In the genomic region with DNA sequence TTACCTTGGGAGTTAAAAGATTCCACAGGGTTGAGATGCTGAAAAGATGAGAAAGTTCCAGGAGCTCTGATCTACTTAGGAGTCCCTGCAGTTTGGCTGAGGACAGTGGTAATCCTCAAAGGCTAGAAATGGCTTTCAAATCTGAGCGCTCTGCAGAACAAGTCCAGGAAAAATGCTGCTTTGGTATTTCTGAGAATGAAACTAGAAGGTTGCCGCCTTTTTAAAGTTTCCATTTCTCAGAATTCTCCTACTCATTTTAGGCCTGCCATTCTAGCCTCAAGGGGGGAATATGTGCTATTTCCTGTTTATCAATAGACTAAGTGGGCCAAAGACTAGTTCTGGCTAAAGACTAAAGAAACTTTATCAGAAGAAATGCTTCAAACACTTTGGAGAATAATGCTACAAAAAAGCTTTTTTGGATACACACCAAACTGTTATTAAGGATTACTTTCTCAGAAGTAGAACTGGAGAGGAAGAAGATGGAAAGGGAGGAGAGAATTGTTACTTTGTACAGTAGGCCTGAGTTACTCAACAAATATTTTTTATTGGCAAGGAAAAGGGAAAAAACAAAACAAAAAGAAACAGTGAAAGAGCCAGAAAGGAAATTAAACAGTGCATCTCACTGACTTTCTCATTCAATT, we compare ENCODE assay signal across 10 cellular contexts. TPM values are rescaled to one million over a fixed set of nuclear protein-coding genes. Genes with fewer than 3 reads are reported as not detected.
DNase-seq lines count a peak whose midpoint lies in the region; FAIRE-seq and TF ChIP-seq lines count a peak whose summit lies in the region.
"Had no signal": no experiment of that assay in that cellular context is flagged by ENCODE, and none has a peak within 500 bp of the region (broad histone marks: within the 10 kb centered on the region; RNA-seq: fewer than 3 reads in every experiment).

A gene (minus strand): TSS at position 110 of the 641 bp plus-strand sequence. CDS start 15,314 bp downstream, outside the sequence.

- peak; percentile 66 for FAIRE-seq in GM12892 (lab: Jason Lieb, UNC)
- FAIRE-seq: TTC549 had no signal

- no peaks in the 10 kb centered on the region for H3K9me3 ChIP-seq in duodenal mucosa (ENCODE audit: control insufficient read depth in 1 of 2, low read length in 2 of 2)
- no peaks in the 10 kb centered on the region for H3K9me3 ChIP-seq in skeletal muscle tissue (ENCODE audit: control insufficient read depth in 3 of 3, low read length in 3 of 3)

- DNase-seq in GM12892 (ENCODE audit: insufficient read length) (no peak), OCI-M1 (lab: John Stamatoyannopoulos, UW) (peak; percentile 91), amniotic stem cell (lab: John Stamatoyannopoulos, UW) (no peak), SW 1271 (lab: John Stamatoyannopoulos, UW) (no peak), brain microvascular endothelial cell (no peak), D341Med (ENCODE audit: low spot score) (no peak)
- DNase-seq: NCI-H2029 treated with DMSO at 0.1 percent for 48 hours had no signal

- peak; percentile 73 for TF ChIP-seq POLR2A in GM12892 (IDR thresholded peaks at IDR 0.05; ENCODE audit: low read depth, low read length)

- no peak for TF ChIP-seq CTCF in brain microvascular endothelial cell (IDR thresholded peaks at IDR 0.05; ENCODE audit: low read depth, low read length, missing control alignments)

- peak within 1 kb of the TSS; percentile 27 to 40 for H3K4me3 ChIP-seq in duodenal mucosa (ENCODE audit: low read depth in 1 of 2, low read length in 2 of 2)
- no peak within 1 kb of the TSS for H3K4me3 ChIP-seq in skeletal muscle tissue (ENCODE audit: low read length in 3 of 3)
- H3K4me3 ChIP-seq in brain microvascular endothelial cell (ENCODE audit: low read depth, low read length): no peak within 1 kb of the TSS

- H3K27me3 ChIP-seq in duodenal mucosa (ENCODE audit: control insufficient read depth in 1 of 2, insufficient read depth in 2 of 2, low read length in 2 of 2): no peaks in the 10 kb centered on the region
- H3K27me3 ChIP-seq in skeletal muscle tissue (ENCODE audit: control insufficient read depth in 3 of 3, insufficient read depth in 3 of 3, low read length in 3 of 3): no peaks in the 10 kb centered on the region
- H3K27me3 ChIP-seq in brain microvascular endothelial cell (replicated peaks): no peaks in the 10 kb centered on the region

- H3K9ac ChIP-seq in duodenal mucosa (ENCODE audit: low read depth in 1 of 2, low read length in 2 of 2) (peak within 1 kb of the TSS; percentile 28 to 51), skeletal muscle tissue (ENCODE audit: low read depth in 1 of 3, low read length in 3 of 3) (no peak within 1 kb of the TSS)

- no peaks in the 10 kb centered on the region for H3K36me3 ChIP-seq in duodenal mucosa (ENCODE audit: control insufficient read depth in 1 of 2, insufficient read depth in 2 of 2, low read length in 2 of 2)
- no peaks in the 10 kb centered on the region for H3K36me3 ChIP-seq in skeletal muscle tissue (ENCODE audit: control insufficient read depth in 3 of 3, insufficient read depth in 3 of 3, low read length in 3 of 3)
- no peaks in the 10 kb centered on the region for H3K36me3 ChIP-seq in brain microvascular endothelial cell (replicated peaks)

- H3K27ac ChIP-seq in duodenal mucosa (ENCODE audit: low read depth, low read length): no peak within 1 kb of the TSS
- peak within 1 kb of the TSS; percentile 63 for H3K27ac ChIP-seq in skeletal muscle tissue (ENCODE audit: low read depth, low read length)
- no peak within 1 kb of the TSS for H3K27ac ChIP-seq in brain microvascular endothelial cell

- in situ Hi-C loops in brain microvascular endothelial cell (cut with HindIII; ENCODE audit: low pct_ligation_motif_present, low sequenced_read_pairs): loop anchor here (25.0 kb wide), 1 partner anchor 225 kb away; no protein-coding TSS in a partner anchor

- H3K4me1 ChIP-seq in duodenal mucosa (ENCODE audit: control insufficient read depth in 1 of 2, insufficient read depth in 2 of 2, low read length in 2 of 2) (peaks cover 0 to 13% of the 10 kb centered on the region in 2 donors), skeletal muscle tissue (ENCODE audit: control insufficient read depth in 3 of 3, insufficient read depth in 3 of 3, low read length in 3 of 3) (peaks cover 0 to 12% (median 0%) of the 10 kb centered on the region in 3 donors)

RNA-seq across cellular contexts. Expression of the gene that starts here (rescaled TPM):
- 10.2 TPM for polyA plus RNA-seq in GM12892 (2012; ENCODE audit: missing spikeins)
- total RNA-seq in skeletal muscle tissue: 0.52 TPM

Comparison
In these comparisons a context has a peak if more than half of its experiments do, and no peak if none do; other contexts are left out.
1. H3K4me3 ChIP-seq: peak in duodenal mucosa (2 of 2); none in skeletal muscle tissue (0 of 3) and brain microvascular endothelial cell (single experiment).
2. H3K9ac ChIP-seq: peak in duodenal mucosa (2 of 2); none in skeletal muscle tissue (0 of 3).